24 cellular contexts compared by ENCODE assay signal in genomic region chr9:33908114-33908513, GRCh38.
A peak's percentile ranks its signal among the peaks of the same experiment; 100 is the strongest.
DNase-seq lines count a peak whose midpoint lies in the region; ATAC-seq and TF ChIP-seq lines count a peak whose summit lies in the region.
"Had no signal": no experiment of that assay in that cellular context is flagged by ENCODE, and none has a peak within 500 bp of the region (broad histone marks: within the 10 kb centered on the region; RNA-seq: fewer than 3 reads in every experiment).

No MANE protein-coding gene starts in this region.

- H3K4me3 ChIP-seq in Caco-2 (ENCODE audit: low read depth, low read length) (no peak overlapping the region), mucosa of descending colon (no peak overlapping the region)
- H3K4me3 ChIP-seq: left ventricle myocardium inferior, right atrium auricular region had no signal

- H3K27me3 ChIP-seq in Caco-2 (replicated peaks; ENCODE audit: control insufficient read depth, insufficient read depth, low read length) (no peaks in the 10 kb centered on the region), H9 (ENCODE audit: insufficient read depth, low read length) (no peaks in the 10 kb centered on the region)
- H3K27me3 ChIP-seq: BE2C, right atrium auricular region had no signal

- 0 out of 2 replicates have a peak, but pooled peaks cover 2% of the 10 kb centered on the region for H3K79me2 ChIP-seq in H9 (ENCODE audit: insufficient read depth, low read length)

- DNase-seq in NCI-H748 (lab: John Stamatoyannopoulos, UW; ENCODE audit: unreplicated experiment), result peak; percentile 50
- DNase-seq in NCI-H748 treated with DMSO at 0.1 percent for 48 hours (lab: John Stamatoyannopoulos, UW), result no peak
- no peak for DNase-seq in Caco-2
- peak; percentile 10 for DNase-seq in amniotic epithelial cell (ENCODE audit: low read depth)
- DNase-seq in mucosa of descending colon, result no peak
- no peak for DNase-seq in H9
- no peak for DNase-seq in effector memory CD8-positive, alpha-beta T cell
- DNase-seq: activated CD4-positive, CD25-positive, alpha-beta regulatory T cell; aorta; BE2C; DMS79 treated with DMSO at 0.1 percent for 48 hours; effector CD4-positive, alpha-beta T cell; GDM1; left ventricle myocardium inferior; mesenchymal stem cell; NCI-H1436; NCI-H510A; NK-92 treated with Interleukin-12 subunit alpha and Interleukin-12 subunit beta, amount 100 ng/mL, for 24 hours; stimulated activated CD4-positive, alpha-beta T cell treated with anti-CD3 and anti-CD28 coated beads, Interleukin-1b, Interleukin-23, amount 100 ng/mL, for 48 hours; stimulated activated naive CD8-positive, alpha-beta T cell treated with anti-CD3 and anti-CD28 coated beads, Interleukin-15, Interleukin-2, amounts not matched to agents 100 U/mL and 50 U/mL, for 24 hours; T-helper 1 cell had no signal

- H3K36me3 Mint-ChIP-seq in Caco-2 (ENCODE audit: insufficient read depth, unreplicated experiment) (peaks cover 64% of the 10 kb centered on the region), H9 (ENCODE audit: insufficient read depth in 1 of 3, low read depth in 3 of 3) (peaks cover 7 to 22% (median 17%) of the 10 kb centered on the region in 3 experiments)
- H3K36me3 Mint-ChIP-seq in effector memory CD8-positive, alpha-beta T cell (ENCODE audit: insufficient read depth), result peaks cover 9% of the 10 kb centered on the region

- H2BK120ac ChIP-seq in H9 (ENCODE audit: low read depth, low read length, poor library complexity, severe bottlenecking), result no peak overlapping the region

- H2BK20ac ChIP-seq in H9 (ENCODE audit: low read depth, low read length, poor library complexity, severe bottlenecking), result no peak overlapping the region

- no peak overlapping the region for H2BK12ac ChIP-seq in H9 (ENCODE audit: insufficient read length, low read depth, low read length)

- H3K4me1 Mint-ChIP-seq in Caco-2 (ENCODE audit: low read depth, unreplicated experiment), result no peaks in the 10 kb centered on the region
- H3K4me1 Mint-ChIP-seq in H9, result peaks cover 37 to 42% of the 10 kb centered on the region in 2 experiments
- peaks cover 17 to 25% of the 10 kb centered on the region in 2 donors for H3K4me1 Mint-ChIP-seq in effector memory CD8-positive, alpha-beta T cell (ENCODE audit: low read depth in 2 of 2)

- TF ChIP-seq CTCF in Caco-2 (IDR thresholded peaks at IDR 0.05; ENCODE audit: insufficient read depth in 1 of 2, low read depth in 1 of 2, low read length in 1 of 2, severe bottlenecking in 1 of 2, unreplicated experiment in 1 of 2), result no peak
- TF ChIP-seq CTCF in mucosa of descending colon (IDR thresholded peaks at IDR 0.05), result no peak
- no peak for TF ChIP-seq CTCF in H9 (conservative IDR thresholded peaks at IDR 0.05)

- peaks cover 3% of the 10 kb centered on the region for H4K20me1 ChIP-seq in H9 (ENCODE audit: control insufficient read depth, insufficient read depth, insufficient read length)

- no peak overlapping the region for H3K23ac ChIP-seq in H9 (ENCODE audit: insufficient read length, low read depth, low read length)

- POLR2A ChIA-PET in Caco-2 (lab: Charles Lee), result no interaction called here

- peaks cover 8% of the 10 kb centered on the region for H3K79me1 ChIP-seq in H9 (ENCODE audit: insufficient read depth, low read depth, low read length, poor library complexity, severe bottlenecking)

- no peak overlapping the region for H4K91ac ChIP-seq in H9 (ENCODE audit: insufficient read length, low read depth, low read length)

- H3K9me3 ChIP-seq in Caco-2 (no peaks in the 10 kb centered on the region), mucosa of descending colon (no peaks in the 10 kb centered on the region), H9 (ENCODE audit: control insufficient read depth, low read depth, low read length) (no peaks in the 10 kb centered on the region)
- H3K9me3 ChIP-seq: BE2C, left ventricle myocardium inferior, right atrium auricular region had no signal

- H3K56ac ChIP-seq in H9 (ENCODE audit: insufficient read length, low read depth, low read length), result no peak overlapping the region

- no TSS peak for BruUV-seq in Caco-2 (replicated peaks; lab: Mats Ljungman, UMichigan)

- no peaks in the 10 kb centered on the region for H3K4me1 ChIP-seq in Caco-2
- no peaks in the 10 kb centered on the region for H3K4me1 ChIP-seq in mucosa of descending colon (ENCODE audit: low read depth)
- no peaks in the 10 kb centered on the region for H3K4me1 ChIP-seq in H9 (ENCODE audit: insufficient read depth, low read length)
- H3K4me1 ChIP-seq: BE2C had no signal

- H2AK5ac ChIP-seq in H9 (ENCODE audit: insufficient read length, low read length), result no peak overlapping the region

- H3K27ac ChIP-seq in H9 (ENCODE audit: insufficient read length, low read depth, low read length), result no peak overlapping the region
- H3K27ac ChIP-seq: left ventricle myocardium inferior, right atrium auricular region had no signal

- H3K18ac ChIP-seq in H9 (ENCODE audit: insufficient read length, low read depth, low read length), result no peak overlapping the region

- no peak overlapping the region for H4K8ac ChIP-seq in H9 (replicated peaks; ENCODE audit: insufficient read length, low read depth, low read length)

- H3K36me3 ChIP-seq in Caco-2 (ENCODE audit: control insufficient read depth, insufficient read depth, low read length) (no peaks in the 10 kb centered on the region), mucosa of descending colon (ENCODE audit: low read depth) (no peaks in the 10 kb centered on the region)

- H3T11ph ChIP-seq in H9 (ENCODE audit: low read length), result no peak overlapping the region

- H3K14ac ChIP-seq in H9 (ENCODE audit: insufficient read depth, low read length), result no peak overlapping the region

- no peak overlapping the region for H3K4ac ChIP-seq in H9 (ENCODE audit: low read depth, low read length)

- H3K9ac ChIP-seq in H9 (ENCODE audit: extremely low read depth, insufficient read length, low read length), result no peak overlapping the region

- H2BK5ac ChIP-seq in H9 (ENCODE audit: insufficient read length, low read length), result no peak overlapping the region

- H3K4me3 Mint-ChIP-seq in Caco-2 (ENCODE audit: unreplicated experiment) (no peak overlapping the region), H9 (no peak overlapping the region)
- no peak overlapping the region for H3K4me3 Mint-ChIP-seq in effector memory CD8-positive, alpha-beta T cell

- no peak overlapping the region for H2AFZ ChIP-seq in H9 (ENCODE audit: low read length)

- CTCF ChIA-PET in Caco-2 (lab: Charles Lee), result no interaction called here

- no CpG with 5 or more reads among the region's 3 CpGs for WGBS in H9 (ENCODE audit: extremely low coverage, insufficient read length, low lambda C conversion rate)

- H3K9me3 Mint-ChIP-seq in Caco-2 (ENCODE audit: unreplicated experiment) (no peaks in the 10 kb centered on the region), H9 (peaks cover 0 to 3% of the 10 kb centered on the region in 2 experiments; a peak in 1 of 5 replicates)
- no peaks in the 10 kb centered on the region for H3K9me3 Mint-ChIP-seq in effector memory CD8-positive, alpha-beta T cell
- H3K9me3 Mint-ChIP-seq: activated naive CD4-positive, alpha-beta T cell treated with anti-CD3 and anti-CD28 coated beads, Interleukin-2, amount 50 U/mL, for 72 hours had no signal

- no peak overlapping the region for H3K4me2 ChIP-seq in H9 (ENCODE audit: insufficient read depth, insufficient read length, low read length)

- ATAC-seq in mucosa of descending colon, result peak; percentile 43
- no peak for ATAC-seq in GM19324 (IDR thresholded peaks at IDR 0.05; ENCODE audit: low FRiP score, unreplicated experiment)
- no peak for ATAC-seq in effector memory CD8-positive, alpha-beta T cell (replicated peaks)
- ATAC-seq: activated naive CD4-positive, alpha-beta T cell treated with anti-CD3 and anti-CD28 coated beads, Interleukin-2, amount 50 U/mL, for 72 hours; stimulated activated naive CD8-positive, alpha-beta T cell treated with anti-CD3 and anti-CD28 coated beads, Interleukin-15, Interleukin-2, amounts not matched to agents 100 U/mL and 50 U/mL, for 24 hours had no signal

- H3K27me3 Mint-ChIP-seq in Caco-2 (ENCODE audit: insufficient read depth, unreplicated experiment) (no peaks in the 10 kb centered on the region), H9 (ENCODE audit: low read depth) (no peaks in the 10 kb centered on the region)
- no peaks in the 10 kb centered on the region for H3K27me3 Mint-ChIP-seq in effector memory CD8-positive, alpha-beta T cell

- intact Hi-C loops in Caco-2 (cut with micrococcal nuclease; ENCODE audit: unreplicated experiment) (no loop called here), mucosa of descending colon (cut with DNase I, micrococcal nuclease) (no loop called here)

- H3K27ac Mint-ChIP-seq in Caco-2 (ENCODE audit: unreplicated experiment), result peak overlapping the region; percentile 54
- H3K27ac Mint-ChIP-seq in H9, result no peak overlapping the region
- peak overlapping the region in 1 of 2 donors; percentile 30 for H3K27ac Mint-ChIP-seq in effector memory CD8-positive, alpha-beta T cell

- no peak overlapping the region for H2BK15ac ChIP-seq in H9 (ENCODE audit: low read depth, low read length)

- no peak overlapping the region for H4K5ac ChIP-seq in H9 (ENCODE audit: insufficient read length, low read depth, low read length)

- no peaks in the 10 kb centered on the region for H3K23me2 ChIP-seq in H9 (ENCODE audit: insufficient read length, low read depth, low read length, poor library complexity, severe bottlenecking)

Comparison
In these comparisons a context has a peak if more than half of its experiments do, and no peak if none do; other contexts are left out.
1. DNase-seq: peak in NCI-H748 (single experiment) and amniotic epithelial cell (single experiment); none in NCI-H748 treated with DMSO at 0.1 percent for 48 hours (single experiment), Caco-2 (0 of 2), mucosa of descending colon (0 of 3), H9 (single experiment) and effector memory CD8-positive, alpha-beta T cell (0 of 3).